In the genomic region with DNA sequence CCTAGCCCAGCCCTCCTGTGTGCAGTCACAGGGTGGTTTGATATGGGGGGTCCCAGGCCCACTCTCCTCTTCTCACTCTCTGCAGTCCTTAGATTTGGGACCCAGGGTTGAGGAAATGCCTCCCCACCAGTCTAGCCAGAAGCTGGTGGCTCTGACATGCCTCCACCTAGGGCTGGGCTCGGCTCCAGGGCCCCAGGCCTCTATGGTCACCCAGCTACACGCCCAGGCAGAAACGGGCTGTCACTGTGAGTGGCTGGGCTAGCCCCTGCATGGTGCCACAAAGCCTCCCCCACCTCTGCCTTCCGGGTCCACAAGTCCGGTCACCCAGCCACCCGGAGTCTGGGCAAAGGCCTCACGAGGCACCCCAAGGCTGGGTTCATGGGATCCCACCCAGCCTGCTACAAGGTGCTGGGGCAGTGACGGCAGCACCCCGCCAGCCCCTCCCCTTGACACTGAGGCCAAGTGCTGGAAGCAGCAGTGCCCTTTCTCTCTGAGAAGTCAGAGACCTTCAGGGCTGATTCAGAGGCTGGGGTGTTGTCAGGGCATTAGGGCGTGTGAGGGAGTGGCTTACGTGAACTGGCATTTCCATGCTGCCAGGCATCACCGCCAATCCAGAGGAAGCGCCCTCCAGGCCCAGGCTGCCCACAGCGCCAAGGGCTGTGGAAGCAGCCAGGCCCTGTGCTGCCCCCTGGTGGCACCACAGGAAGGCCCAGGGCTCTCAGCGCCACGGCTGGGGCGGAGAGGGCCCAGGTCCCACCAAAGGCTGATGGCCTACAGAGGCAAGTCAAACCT, we compare ENCODE assay signal across 8 cellular contexts. TPM values are rescaled to one million over a fixed set of nuclear protein-coding genes. Genes with fewer than 3 reads are reported as not detected.
DNase-seq lines count a peak whose midpoint lies in the region; ATAC-seq and TF ChIP-seq lines count a peak whose summit lies in the region.

No MANE protein-coding gene starts in this region.

- peaks cover 15% of the 10 kb centered on the region for H3K36me3 ChIP-seq in KOPT-K1 (ENCODE audit: insufficient read depth, low read length)
- H3K36me3 ChIP-seq in naive thymus-derived CD4-positive, alpha-beta T cell (ENCODE audit: control insufficient read depth in 2 of 3, insufficient read depth in 3 of 3, low read length in 3 of 3): peaks cover 0 to 26% (median 6%) of the 10 kb centered on the region in 3 experiments

- peaks cover 40 to 45% of the 10 kb centered on the region in 2 donors for H3K4me1 ChIP-seq in naive thymus-derived CD4-positive, alpha-beta T cell (ENCODE audit: control insufficient read depth in 2 of 2, insufficient read depth in 2 of 2, low read length in 2 of 2)

- H3K4me1 Mint-ChIP-seq in naive thymus-derived CD4-positive, alpha-beta T cell: peaks cover 31 to 54% (median 46%) of the 10 kb centered on the region in 7 donors

- peak overlapping the region; percentile 81 for H3K4me3 ChIP-seq in naive thymus-derived CD4-positive, alpha-beta T cell (ENCODE audit: low read length)

- CTCF ChIA-PET in GM10248 (lab: Yijun Ruan, JAX): interaction anchor here (0.7 to 1.7 kb wide), 19 partner anchors 13 to 154 kb away, joined by 3 to 15 read pairs (median 4); a partner anchor contains a TSS
- CTCF ChIA-PET in naive thymus-derived CD4-positive, alpha-beta T cell (lab: Charles Lee): interaction anchor here (0.6 to 1.3 kb wide), 8 partner anchors 19 to 149 kb away, joined by 3 to 6 read pairs (median 3); a partner anchor contains a TSS

- H3K27ac Mint-ChIP-seq in naive thymus-derived CD4-positive, alpha-beta T cell: peak overlapping the region; percentile 84 to 98 (median 93)

- H3K27ac ChIP-seq in KOPT-K1 (ENCODE audit: low read depth, low read length, poor library complexity, severe bottlenecking): peak overlapping the region; percentile 82
- H3K27ac ChIP-seq in naive thymus-derived CD4-positive, alpha-beta T cell (ENCODE audit: low read depth, low read length): peak overlapping the region; percentile 96

- peaks cover 3 to 23% (median 5%) of the 10 kb centered on the region in 5 donors for H3K36me3 Mint-ChIP-seq in naive thymus-derived CD4-positive, alpha-beta T cell

- H3K9me3 Mint-ChIP-seq in naive thymus-derived CD4-positive, alpha-beta T cell: peaks cover 0 to 5% (median 0%) of the 10 kb centered on the region in 11 donors

- TF ChIP-seq CTCF in GM10248 (IDR thresholded peaks at IDR 0.05; ENCODE audit: control extremely low read depth, extremely low read depth, low read depth, missing control alignments): peak; percentile 99

- peak; percentile 69 for ATAC-seq in naive thymus-derived CD4-positive, alpha-beta T cell
- no peak for ATAC-seq in GM19351 (IDR thresholded peaks at IDR 0.05; ENCODE audit: unreplicated experiment)

- no peaks in the 10 kb centered on the region for H3K9me3 ChIP-seq in KOPT-K1 (ENCODE audit: insufficient read depth, low read length, poor library complexity, severe bottlenecking)
- no peaks in the 10 kb centered on the region for H3K9me3 ChIP-seq in naive thymus-derived CD4-positive, alpha-beta T cell (ENCODE audit: control insufficient read depth in 2 of 3, low read length in 3 of 3)

- intact Hi-C loops in naive thymus-derived CD4-positive, alpha-beta T cell (cut with micrococcal nuclease): loop anchor here (1.0 to 5.0 kb wide), 12 partner anchors 22 to 1188 kb away; a partner anchor contains a TSS

- POLR2A ChIA-PET in GM10248 (lab: Yijun Ruan, JAX): interaction anchor here (0.5 kb wide), 1 partner anchor 63 kb away, joined by 4 read pairs; a partner anchor contains a TSS
- POLR2A ChIA-PET in naive thymus-derived CD4-positive, alpha-beta T cell (lab: Charles Lee): interaction anchor here (0.6 to 5.0 kb wide), 18 partner anchors 21 to 387 kb away, joined by 3 to 40 read pairs (median 4); a partner anchor contains a TSS

- H3K4me3 Mint-ChIP-seq in naive thymus-derived CD4-positive, alpha-beta T cell: peak overlapping the region; percentile 89 to 95 (median 90)

- peak; percentile 81 for DNase-seq in GM10248 (ENCODE audit: extremely low spot score)
- peak; percentile 94 for DNase-seq in RPMI7951 (ENCODE audit: low read depth)
- DNase-seq in activated T-helper 1 cell treated with anti-CD3 and anti-CD28 coated beads, Interleukin-2, amount 50 U/mL, for 16 hours (ENCODE audit: low read depth in 1 of 2, low spot score in 1 of 2): peak; percentile 74 to 85
- peak; percentile 91 for DNase-seq in fibroblast of gingiva (ENCODE audit: low read depth)
- peak; percentile 84 to 91 (median 88) for DNase-seq in naive thymus-derived CD4-positive, alpha-beta T cell
- DNase-seq in stimulated activated CD8-positive, alpha-beta memory T cell treated with anti-CD3 and anti-CD28 coated beads, Interleukin-7, amount 100 ng/mL, for 48 hours (ENCODE audit: extremely low read depth in 1 of 2, low read depth in 1 of 2): peak; percentile 79 to 92

- peaks cover 0 to 5% (median 0%) of the 10 kb centered on the region in 5 donors for H3K27me3 Mint-ChIP-seq in naive thymus-derived CD4-positive, alpha-beta T cell

- no peaks in the 10 kb centered on the region for H3K27me3 ChIP-seq in naive thymus-derived CD4-positive, alpha-beta T cell (ENCODE audit: control insufficient read depth in 2 of 2, insufficient read depth in 2 of 2, low read length in 2 of 2)

RNA-seq across cellular contexts. Expression of a gene that starts 0.6 kb away (rescaled TPM):
- total RNA-seq in RPMI7951 (2014; rRNA removed; shearing (Covaris generic)): 16.2 and 44.0 TPM in 2 replicates
- 100 to 1,000 TPM in 3 of 5 experiments, 10 to 100 TPM in 2; 78.9 to 133 (median 112) TPM for total RNA-seq in naive thymus-derived CD4-positive, alpha-beta T cell
- 10 to 100 TPM in 1 of 2 donors, 1 to 10 TPM in 1; 9.5 to 30.8 TPM for polyA plus RNA-seq in naive thymus-derived CD4-positive, alpha-beta T cell

RNA-seq across cellular contexts. Expression of a gene that starts 2.2 kb away (rescaled TPM):
- 71.7 and 84.9 TPM in 2 replicates for total RNA-seq in RPMI7951 (2014; rRNA removed; shearing (Covaris generic))
- total RNA-seq in naive thymus-derived CD4-positive, alpha-beta T cell: 100 to 1,000 TPM in 1 of 5 experiments, 10 to 100 TPM in 4; 31.0 to 168 (median 61.9) TPM
- 10 to 100 TPM; 64.5 to 94.3 TPM for polyA plus RNA-seq in naive thymus-derived CD4-positive, alpha-beta T cell

RNA-seq across cellular contexts. Expression of a gene that starts 17.4 kb away (rescaled TPM):
- not detected in 2 replicates for total RNA-seq in RPMI7951 (2014; rRNA removed; shearing (Covaris generic))
- total RNA-seq in naive thymus-derived CD4-positive, alpha-beta T cell: not detected
- polyA plus RNA-seq in naive thymus-derived CD4-positive, alpha-beta T cell: not detected

RNA-seq across cellular contexts. Expression of a gene that starts 23.0 kb away (rescaled TPM):
- total RNA-seq in RPMI7951 (2014; rRNA removed; shearing (Covaris generic)): 106 and 114 TPM in 2 replicates
- 100 to 1,000 TPM; 107 to 156 (median 137) TPM for total RNA-seq in naive thymus-derived CD4-positive, alpha-beta T cell
- 100 to 1,000 TPM; 137 to 205 TPM for polyA plus RNA-seq in naive thymus-derived CD4-positive, alpha-beta T cell

RNA-seq across cellular contexts. Expression of a gene that starts 36.8 kb away (rescaled TPM):
- total RNA-seq in RPMI7951 (2014; rRNA removed; shearing (Covaris generic)): 25.6 and 28.0 TPM in 2 replicates
- 10 to 100 TPM; 52.4 to 94.6 (median 70.6) TPM for total RNA-seq in naive thymus-derived CD4-positive, alpha-beta T cell
- 100 to 1,000 TPM; 131 to 143 TPM for polyA plus RNA-seq in naive thymus-derived CD4-positive, alpha-beta T cell
